ENCODE assay signal across 9 cellular contexts in genomic region chr16:68704232-68704867, GRCh38. TPM values are rescaled to one million over a fixed set of nuclear protein-coding genes. Genes with fewer than 3 reads are reported as not detected.
DNase-seq lines count a peak whose midpoint lies in the region; FAIRE-seq and TF ChIP-seq lines count a peak whose summit lies in the region.
"Had no signal": no experiment of that assay in that cellular context is flagged by ENCODE, and none has a peak within 500 bp of the region (broad histone marks: within the 10 kb centered on the region; RNA-seq: fewer than 3 reads in every experiment).

No MANE protein-coding gene starts in this region.

- H3K4me1 ChIP-seq in mammary epithelial cell (ENCODE audit: insufficient read depth, low read length), result peaks cover 22% of the 10 kb centered on the region

- WGBS in mammary epithelial cell (ENCODE audit: low coverage, missing lambda C conversion rate), result 39% methylated on average over 9 of the region's 15 CpGs

- H3K4me3 ChIP-seq in WI38 (ENCODE audit: low read depth, low read length) (no peak overlapping the region), mammary epithelial cell (replicated peaks in 1 of 3; ENCODE audit: insufficient read depth in 1 of 3, low read depth in 2 of 3, low read length in 3 of 3) (no peak overlapping the region)
- H3K4me3 ChIP-seq: skin epidermis had no signal

- no peak overlapping the region for H3K4me2 ChIP-seq in mammary epithelial cell (ENCODE audit: insufficient read depth, low read depth, low read length)

- intact Hi-C loops in mammary epithelial cell (cut with micrococcal nuclease), result loop anchor here (1.0 to 5.0 kb wide), 4 partner anchors 34 to 418 kb away; no protein-coding TSS in a partner anchor

- no peaks in the 10 kb centered on the region for H3K27me3 ChIP-seq in mammary epithelial cell (ENCODE audit: insufficient read depth, low read length)

- DNase-seq in ACHN, result peak; percentile 86
- peak; percentile 72 for DNase-seq in GM19239 (ENCODE audit: insufficient read length, low spot score)
- peak; percentile 88 for DNase-seq in NCI-H2171 treated with DMSO at 0.1 percent for 48 hours (lab: John Stamatoyannopoulos, UW)
- DNase-seq in mammary epithelial cell, result peak; percentile 83
- DNase-seq in kidney glomerular epithelial cell (lab: John Stamatoyannopoulos, UW), result peak; percentile 82
- DNase-seq in stimulated activated CD4-positive, alpha-beta T cell treated with anti-CD3 and anti-CD28 coated beads, Interleukin-4, amount 100 ng/mL, for 1 hour, result peak; percentile 68
- DNase-seq in cerebellum (ENCODE audit: low spot score), result no peak

- H3K27ac ChIP-seq in mammary epithelial cell (ENCODE audit: insufficient read depth, low read depth, low read length), result no peak overlapping the region
- H3K27ac ChIP-seq: skin epidermis had no signal

- H4K20me1 ChIP-seq in mammary epithelial cell (ENCODE audit: insufficient read depth, low read length), result no peaks in the 10 kb centered on the region

- CTCF ChIA-PET in mammary epithelial cell (lab: Charles Lee; ENCODE audit: low non-redundant PET), result interaction anchor here (0.6 to 0.7 kb wide), 3 partner anchors 123 to 215 kb away, joined by 3 to 14 read pairs (median 6); no protein-coding TSS in a partner anchor

- H3K36me3 ChIP-seq in mammary epithelial cell (ENCODE audit: insufficient read depth, low read length), result peaks cover 7% of the 10 kb centered on the region

- TF ChIP-seq CTCF in WI38 (IDR thresholded peaks at IDR 0.05; ENCODE audit: low read depth, low read length) (peak; percentile 69), mammary epithelial cell (conservative IDR thresholded peaks at IDR 0.05 in 1 of 2, IDR thresholded peaks at IDR 0.05 in 1 of 2; ENCODE audit: extremely low read depth in 1 of 2, insufficient read depth in 1 of 2, low read depth in 1 of 2, low read length in 2 of 2) (peak; percentile 84 to 92)

- in situ Hi-C loops in ACHN (cut with HindIII; ENCODE audit: low pct_ligation_motif_present, low pct_unique_long_range_greater_than_20kb, low sequenced_read_pairs), result no loop called here
- in situ Hi-C loops in mammary epithelial cell (cut with MboI; ENCODE audit: low sequenced_read_pairs in 2 of 2), result loop anchor here in 1 of 2 donors (10.0 kb wide), 1 partner anchor 100 kb away; no protein-coding TSS in a partner anchor

- no peaks in the 10 kb centered on the region for H3K9me3 ChIP-seq in mammary epithelial cell (replicated peaks; ENCODE audit: insufficient read depth, low read length)

- dilution Hi-C loops in mammary epithelial cell (cut with HindIII; ENCODE audit: low sequenced_read_pairs), result loop anchor here (5.0 kb wide), 1 partner anchor 33 kb away; the partner anchor contains the start of gene CDH1

- no peaks in the 10 kb centered on the region for H3K79me2 ChIP-seq in mammary epithelial cell (ENCODE audit: insufficient read depth, low read length)

- no peak overlapping the region for H3K9ac ChIP-seq in mammary epithelial cell (ENCODE audit: insufficient read depth, low read length)

- H2AFZ ChIP-seq in mammary epithelial cell (ENCODE audit: low read depth, low read length), result no peak overlapping the region

- no TSS peak for BruUV-seq in mammary epithelial cell (replicated peaks; lab: Mats Ljungman, UMichigan)

- peak; percentile 70 for FAIRE-seq in GM19239 (lab: Jason Lieb, UNC)

RNA-seq across cellular contexts. Expression of gene CDH1, which starts 32.7 kb away (rescaled TPM):
- total RNA-seq in mammary epithelial cell (100 to 1,000 TPM; 355 to 369 TPM), cerebellum (2.0 TPM)
- polyA plus RNA-seq in mammary epithelial cell, result 206 TPM
- polyA minus RNA-seq in mammary epithelial cell, result 520 TPM

RNA-seq across cellular contexts. Expression of gene CDH3, which starts 59.2 kb away (rescaled TPM):
- total RNA-seq in mammary epithelial cell, result 100 to 1,000 TPM; 628 to 995 TPM
- polyA plus RNA-seq in mammary epithelial cell, result 560 TPM
- polyA minus RNA-seq in mammary epithelial cell, result 703 TPM
- total RNA-seq in cerebellum, result 4.9 TPM

Comparison
In these comparisons a context has a peak if more than half of its experiments do, and no peak if none do; other contexts are left out.
1. RNA of gene CDH1, which starts 32.7 kb away (total RNA-seq): 355 to 369 TPM in mammary epithelial cell; 2.0 TPM in cerebellum (single experiment); every median in the first group is over 100 times any median in the second.
2. RNA of gene CDH3, which starts 59.2 kb away (total RNA-seq): 628 to 995 TPM in mammary epithelial cell; 4.9 TPM in cerebellum (single experiment); every median in the first group is over 100 times any median in the second.